In the genomic region with DNA sequence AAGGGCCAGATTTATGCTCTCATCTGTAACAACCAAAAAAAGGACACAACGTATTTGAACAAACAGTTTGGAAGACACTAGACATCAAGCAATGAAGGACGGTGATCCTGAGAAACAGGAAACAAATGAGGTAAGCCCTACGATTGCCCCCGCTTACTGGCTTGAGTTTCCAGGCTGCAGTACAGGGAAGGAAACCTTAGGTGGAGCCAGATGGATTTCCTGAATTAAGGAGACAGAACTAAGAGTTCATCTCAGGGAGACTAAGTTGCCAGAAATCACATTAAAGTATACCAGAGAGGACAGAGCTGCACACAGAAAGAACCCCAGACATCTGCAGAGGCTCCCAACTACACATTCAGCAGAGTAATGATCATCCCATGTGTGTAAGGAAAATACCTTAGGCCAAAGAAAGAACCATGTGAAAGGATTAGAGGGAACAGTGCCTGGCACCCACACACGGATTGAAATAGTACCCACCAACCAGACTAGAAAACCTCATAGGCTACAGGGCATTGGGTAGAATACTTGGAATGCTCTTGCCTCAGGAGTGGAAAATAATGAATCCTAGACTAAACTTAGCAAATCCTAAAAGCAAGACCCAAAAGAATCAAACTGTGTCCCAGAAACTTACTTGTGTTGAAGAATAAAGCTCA, we compare ENCODE assay signal across 9 cellular contexts.
DNase-seq lines count a peak whose midpoint lies in the region; ATAC-seq, FAIRE-seq and TF ChIP-seq lines count a peak whose summit lies in the region.
"Had no signal": no experiment of that assay in that cellular context is flagged by ENCODE, and none has a peak within 500 bp of the region (broad histone marks: within the 10 kb centered on the region; RNA-seq: fewer than 3 reads in every experiment).

No MANE protein-coding gene starts in this region.

- DNase-seq in AG10803 (ENCODE audit: low read depth), result peak; percentile 6
- DNase-seq in HTR-8/SVneo (ENCODE audit: insufficient read length, low spot score), result peak; percentile 47
- peak; percentile 45 for DNase-seq in amniotic epithelial cell (ENCODE audit: low read depth)
- no peak for DNase-seq in kidney
- DNase-seq in GM10266 (ENCODE audit: extremely low spot score), result no peak
- no peak for DNase-seq in posterior vena cava (ENCODE audit: low spot score)
- DNase-seq in activated CD4-positive, alpha-beta T cell treated with anti-CD3 and anti-CD28 coated beads, Interleukin-2, amount 10 ng/mL, durations not matched to agents 7 days and 5 days, result no peak

- H3K9ac ChIP-seq in kidney (ENCODE audit: low read length in 2 of 2), result no peak overlapping the region

- H3K4me1 ChIP-seq in kidney (ENCODE audit: control insufficient read depth in 1 of 2, insufficient read depth in 1 of 2, low read depth in 1 of 2, low read length in 2 of 2), result no peaks in the 10 kb centered on the region

- FAIRE-seq in HTR-8/SVneo (lab: Jason Lieb, UNC) (peak; percentile 69), kidney (lab: Jason Lieb, UNC) (peak; percentile 73)

- no peak for ATAC-seq in HG03354 (IDR thresholded peaks at IDR 0.05; ENCODE audit: poor library complexity, severe bottlenecking, unreplicated experiment)

- CTCF ChIA-PET in activated CD4-positive, alpha-beta T cell treated with anti-CD3 and anti-CD28 coated beads, Interleukin-2, amount 10 ng/mL, durations not matched to agents 7 days and 5 days (lab: Charles Lee), result interaction anchor here (0.6 to 0.9 kb wide), 2 partner anchors 22 to 738 kb away, joined by 3 read pairs; no protein-coding TSS in a partner anchor

- POLR2A ChIA-PET in activated CD4-positive, alpha-beta T cell treated with anti-CD3 and anti-CD28 coated beads, Interleukin-2, amount 10 ng/mL, durations not matched to agents 7 days and 5 days (lab: Charles Lee), result no interaction called here

- no peak overlapping the region for H3K4me3 ChIP-seq in AG10803 (ENCODE audit: low read length)
- no peak overlapping the region for H3K4me3 ChIP-seq in kidney (ENCODE audit: low read length in 2 of 2)

- no peaks in the 10 kb centered on the region for H3K9me3 ChIP-seq in kidney (ENCODE audit: control insufficient read depth in 1 of 2, low read length in 2 of 2)

- no peaks in the 10 kb centered on the region for H3K9me3 Mint-ChIP-seq in activated CD4-positive, alpha-beta T cell treated with anti-CD3 and anti-CD28 coated beads, Interleukin-2, amount 10 ng/mL, durations not matched to agents 7 days and 5 days

- H3K4me3 Mint-ChIP-seq in activated CD4-positive, alpha-beta T cell treated with anti-CD3 and anti-CD28 coated beads, Interleukin-2, amount 10 ng/mL, durations not matched to agents 7 days and 5 days, result no peak overlapping the region
- H3K4me3 Mint-ChIP-seq: activated naive CD8-positive, alpha-beta T cell had no signal

- H3K36me3 Mint-ChIP-seq in activated CD4-positive, alpha-beta T cell treated with anti-CD3 and anti-CD28 coated beads, Interleukin-2, amount 10 ng/mL, durations not matched to agents 7 days and 5 days (ENCODE audit: low read depth), result no peaks in the 10 kb centered on the region
- H3K36me3 Mint-ChIP-seq: activated naive CD8-positive, alpha-beta T cell had no signal

- H3K27ac Mint-ChIP-seq in activated CD4-positive, alpha-beta T cell treated with anti-CD3 and anti-CD28 coated beads, Interleukin-2, amount 10 ng/mL, durations not matched to agents 7 days and 5 days, result no peak overlapping the region
- H3K27ac Mint-ChIP-seq: activated naive CD8-positive, alpha-beta T cell had no signal

- peaks cover 3% of the 10 kb centered on the region for H3K27me3 Mint-ChIP-seq in activated CD4-positive, alpha-beta T cell treated with anti-CD3 and anti-CD28 coated beads, Interleukin-2, amount 10 ng/mL, durations not matched to agents 7 days and 5 days
- H3K27me3 Mint-ChIP-seq: activated naive CD8-positive, alpha-beta T cell had no signal

- no peak overlapping the region for H3K27ac ChIP-seq in kidney (ENCODE audit: low read depth in 2 of 2, low read length in 2 of 2)

- H3K4me1 Mint-ChIP-seq in activated CD4-positive, alpha-beta T cell treated with anti-CD3 and anti-CD28 coated beads, Interleukin-2, amount 10 ng/mL, durations not matched to agents 7 days and 5 days, result no peaks in the 10 kb centered on the region

- H3K36me3 ChIP-seq in kidney (ENCODE audit: control insufficient read depth in 1 of 2, insufficient read depth in 2 of 2, low read length in 2 of 2), result no peaks in the 10 kb centered on the region

- TF ChIP-seq CTCF in AG10803 (conservative IDR thresholded peaks at IDR 0.05; ENCODE audit: low read length) (peak; percentile 38), kidney (IDR thresholded peaks at IDR 0.05; ENCODE audit: borderline replicate concordance, extremely low read depth, insufficient read depth) (peak; percentile 56), GM10266 (IDR thresholded peaks at IDR 0.05; ENCODE audit: control insufficient read depth, insufficient read depth, low read depth, missing control alignments) (no peak)

- intact Hi-C loops in kidney (cut with DNase I), result no loop called here
- intact Hi-C loops in posterior vena cava (cut with DNase I), result no loop called here

Comparison
In these comparisons a context has a peak if more than half of its experiments do, and no peak if none do; other contexts are left out.
1. DNase-seq: peak in AG10803 (single experiment), HTR-8/SVneo (single experiment) and amniotic epithelial cell (single experiment); none in kidney (single experiment), GM10266 (single experiment), posterior vena cava (single experiment) and activated CD4-positive, alpha-beta T cell treated with anti-CD3 and anti-CD28 coated beads, Interleukin-2, amount 10 ng/mL, durations not matched to agents 7 days and 5 days (single experiment).